In genomic region chr1:162561616-162562451, GRCh38 we compare ENCODE assay signal across 8 cellular contexts. TPM values are rescaled to one million over a fixed set of nuclear protein-coding genes. Genes with fewer than 3 reads are reported as not detected.
DNase-seq lines count a peak whose midpoint lies in the region; ATAC-seq, FAIRE-seq and TF ChIP-seq lines count a peak whose summit lies in the region.

Gene UAP1, plus strand, starts transcription at chr1:162561722. Its CDS starts 4,347 bp downstream, at chr1:162566069.

- no peaks in the 10 kb centered on the region for H3K9me3 ChIP-seq in muscle layer of colon (ENCODE audit: low read length)

- CTCF ChIA-PET in GM10248 (lab: Yijun Ruan, JAX), result interaction anchor here (1.3 kb wide), 1 partner anchor 51 kb away, joined by 3 read pairs; no protein-coding TSS in a partner anchor

- H3K4me1 ChIP-seq in muscle layer of colon (ENCODE audit: insufficient read depth, low read length), result peaks cover 14% of the 10 kb centered on the region

- peak within 1 kb of the TSS; percentile 71 to 75 for H3K4me3 ChIP-seq in muscle layer of colon (ENCODE audit: low read depth in 1 of 2, low read length in 2 of 2)

- H3K4me3 Mint-ChIP-seq in T-helper 1 cell treated with Interleukin-12 subunit alpha and Interleukin-12 subunit beta and Interleukin-4 antibody, amounts not matched to agents 30 μg/mL and 1 μg/mL, for 36 hours, result peak within 1 kb of the TSS; percentile 89

- H3K9ac ChIP-seq in muscle layer of colon (ENCODE audit: low read length), result peak within 1 kb of the TSS; percentile 73

- H3K27me3 Mint-ChIP-seq in T-helper 1 cell treated with Interleukin-12 subunit alpha and Interleukin-12 subunit beta and Interleukin-4 antibody, amounts not matched to agents 30 μg/mL and 1 μg/mL, for 36 hours (ENCODE audit: low read depth), result no peaks in the 10 kb centered on the region

- H3K4me1 Mint-ChIP-seq in T-helper 1 cell treated with Interleukin-12 subunit alpha and Interleukin-12 subunit beta and Interleukin-4 antibody, amounts not matched to agents 30 μg/mL and 1 μg/mL, for 36 hours (ENCODE audit: low read depth), result peaks cover 30% of the 10 kb centered on the region

- peak within 1 kb of the TSS; percentile 91 for H3K27ac Mint-ChIP-seq in T-helper 1 cell treated with Interleukin-12 subunit alpha and Interleukin-12 subunit beta and Interleukin-4 antibody, amounts not matched to agents 30 μg/mL and 1 μg/mL, for 36 hours

- POLR2A ChIA-PET in GM10248 (lab: Yijun Ruan, JAX), result interaction anchor here (0.7 kb wide), 1 partner anchor 27 kb away, joined by 3 read pairs; no protein-coding TSS in a partner anchor

- H3K9me3 Mint-ChIP-seq in T-helper 1 cell treated with Interleukin-12 subunit alpha and Interleukin-12 subunit beta and Interleukin-4 antibody, amounts not matched to agents 30 μg/mL and 1 μg/mL, for 36 hours, result no peaks in the 10 kb centered on the region

- peak; percentile 59 for FAIRE-seq in GM19239 (lab: Jason Lieb, UNC)

- DNase-seq in GM19239 (ENCODE audit: insufficient read length, low spot score) (peak; percentile 14), epithelial cell of prostate (ENCODE audit: low read depth, low spot score) (no peak), ureter (ENCODE audit: low spot score) (peak; percentile 48), GM10248 (ENCODE audit: extremely low spot score) (no peak)

- H3K36me3 ChIP-seq in muscle layer of colon (ENCODE audit: insufficient read depth, low read length), result peaks cover 2% of the 10 kb centered on the region

- H3K27me3 ChIP-seq in muscle layer of colon (ENCODE audit: control insufficient read depth in 1 of 2, insufficient read depth in 2 of 2, low read length in 2 of 2), result no peaks in the 10 kb centered on the region

- H3K36me3 Mint-ChIP-seq in T-helper 1 cell treated with Interleukin-12 subunit alpha and Interleukin-12 subunit beta and Interleukin-4 antibody, amounts not matched to agents 30 μg/mL and 1 μg/mL, for 36 hours (ENCODE audit: low read depth), result peaks cover under 1% of the 10 kb centered on the region

- H3K27ac ChIP-seq in C4-2B (peak within 1 kb of the TSS; percentile 98), epithelial cell of prostate (peak within 1 kb of the TSS; percentile 91), muscle layer of colon (ENCODE audit: low read depth, low read length) (peak within 1 kb of the TSS; percentile 98)

- peak; percentile 37 for ATAC-seq in HG03175 (IDR thresholded peaks at IDR 0.05; ENCODE audit: unreplicated experiment)

- TF ChIP-seq CTCF in C4-2B (conservative IDR thresholded peaks at IDR 0.05), result no peak
- TF ChIP-seq CTCF in GM10248 (IDR thresholded peaks at IDR 0.05; ENCODE audit: control extremely low read depth, extremely low read depth, low read depth, missing control alignments), result no peak

RNA-seq across cellular contexts. Expression of gene UAP1, which starts in this region (rescaled TPM):
- 47.8 TPM for total RNA-seq in ureter

Comparison
In these comparisons a context has a peak if more than half of its experiments do, and no peak if none do; other contexts are left out.
1. DNase-seq: peak in GM19239 (single experiment) and ureter (single experiment); none in epithelial cell of prostate (single experiment) and GM10248 (single experiment).
2. Peak in every context shown above with its lines, with median percentiles within 50 percentile points of each other: H3K27ac ChIP-seq.